Comparison of ENCODE assay signal across 1 cellular context in the genomic region with DNA sequence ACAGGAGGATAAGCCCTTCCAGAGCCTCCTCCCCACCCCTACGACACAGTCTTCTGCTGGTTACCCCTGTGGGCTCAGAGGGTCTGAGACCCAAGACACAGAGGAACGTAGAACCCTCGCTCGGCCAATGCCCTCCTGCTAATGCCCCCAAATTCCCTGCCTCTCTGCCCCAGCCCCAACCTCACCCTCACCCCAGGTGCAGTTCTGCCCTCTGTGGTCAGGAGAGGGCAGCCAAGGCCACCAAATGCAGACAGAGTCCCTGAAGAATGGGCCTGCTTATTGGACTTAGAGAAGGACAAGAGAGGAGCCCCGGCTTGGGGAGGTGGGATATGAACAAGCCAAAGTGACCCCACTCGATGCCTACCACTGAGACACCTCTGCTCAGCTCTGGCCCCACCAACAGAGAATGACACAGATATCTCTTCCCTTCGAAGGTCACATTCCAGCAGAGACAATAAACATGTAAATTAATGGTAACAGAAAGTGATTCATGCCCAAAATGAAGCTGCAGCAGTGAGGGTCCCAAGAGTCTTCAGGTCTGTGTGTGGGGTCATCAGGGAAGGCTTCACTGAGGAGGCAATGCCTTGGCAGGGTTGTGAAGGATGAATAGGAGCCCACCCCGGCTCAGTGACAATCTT.
TF ChIP-seq lines count a peak whose summit lies in the region.

No MANE protein-coding gene starts in this region.

TF ChIP-seq in WTC11, 78 proteins besides CTCF, POLR2A, EP300 and RAD21 (continued from another document):
- TF ChIP-seq, protein P1, sequence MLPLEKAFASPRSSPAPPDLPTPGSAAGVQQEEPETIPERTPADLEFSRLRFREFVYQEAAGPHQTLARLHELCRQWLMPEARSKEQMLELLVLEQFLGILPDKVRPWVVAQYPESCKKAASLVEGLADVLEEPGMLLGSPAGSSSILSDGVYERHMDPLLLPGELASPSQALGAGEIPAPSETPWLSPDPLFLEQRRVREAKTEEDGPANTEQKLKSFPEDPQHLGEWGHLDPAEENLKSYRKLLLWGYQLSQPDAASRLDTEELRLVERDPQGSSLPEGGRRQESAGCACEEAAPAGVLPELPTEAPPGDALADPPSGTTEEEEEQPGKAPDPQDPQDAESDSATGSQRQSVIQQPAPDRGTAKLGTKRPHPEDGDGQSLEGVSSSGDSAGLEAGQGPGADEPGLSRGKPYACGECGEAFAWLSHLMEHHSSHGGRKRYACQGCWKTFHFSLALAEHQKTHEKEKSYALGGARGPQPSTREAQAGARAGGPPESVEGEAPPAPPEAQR (CRISPR knock-in tag; IDR thresholded peaks at IDR 0.05), result no peak
- TF ChIP-seq, protein P2, sequence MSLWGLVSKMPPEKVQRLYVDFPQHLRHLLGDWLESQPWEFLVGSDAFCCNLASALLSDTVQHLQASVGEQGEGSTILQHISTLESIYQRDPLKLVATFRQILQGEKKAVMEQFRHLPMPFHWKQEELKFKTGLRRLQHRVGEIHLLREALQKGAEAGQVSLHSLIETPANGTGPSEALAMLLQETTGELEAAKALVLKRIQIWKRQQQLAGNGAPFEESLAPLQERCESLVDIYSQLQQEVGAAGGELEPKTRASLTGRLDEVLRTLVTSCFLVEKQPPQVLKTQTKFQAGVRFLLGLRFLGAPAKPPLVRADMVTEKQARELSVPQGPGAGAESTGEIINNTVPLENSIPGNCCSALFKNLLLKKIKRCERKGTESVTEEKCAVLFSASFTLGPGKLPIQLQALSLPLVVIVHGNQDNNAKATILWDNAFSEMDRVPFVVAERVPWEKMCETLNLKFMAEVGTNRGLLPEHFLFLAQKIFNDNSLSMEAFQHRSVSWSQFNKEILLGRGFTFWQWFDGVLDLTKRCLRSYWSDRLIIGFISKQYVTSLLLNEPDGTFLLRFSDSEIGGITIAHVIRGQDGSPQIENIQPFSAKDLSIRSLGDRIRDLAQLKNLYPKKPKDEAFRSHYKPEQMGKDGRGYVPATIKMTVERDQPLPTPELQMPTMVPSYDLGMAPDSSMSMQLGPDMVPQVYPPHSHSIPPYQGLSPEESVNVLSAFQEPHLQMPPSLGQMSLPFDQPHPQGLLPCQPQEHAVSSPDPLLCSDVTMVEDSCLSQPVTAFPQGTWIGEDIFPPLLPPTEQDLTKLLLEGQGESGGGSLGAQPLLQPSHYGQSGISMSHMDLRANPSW (CRISPR knock-in tag; conservative IDR thresholded peaks at IDR 0.05; ENCODE audit: low read depth), result no peak
- TF ChIP-seq TEAD4 (CRISPR knock-in tag; IDR thresholded peaks at IDR 0.05) (no peak), ELF4 (CRISPR knock-in tag; IDR thresholded peaks at IDR 0.05; ENCODE audit: low read depth) (no peak), IRF2 (CRISPR knock-in tag; IDR thresholded peaks at IDR 0.05; ENCODE audit: borderline replicate concordance, low read depth) (no peak), CREB1 (CRISPR knock-in tag; IDR thresholded peaks at IDR 0.05) (no peak)
- TF ChIP-seq, protein P3, sequence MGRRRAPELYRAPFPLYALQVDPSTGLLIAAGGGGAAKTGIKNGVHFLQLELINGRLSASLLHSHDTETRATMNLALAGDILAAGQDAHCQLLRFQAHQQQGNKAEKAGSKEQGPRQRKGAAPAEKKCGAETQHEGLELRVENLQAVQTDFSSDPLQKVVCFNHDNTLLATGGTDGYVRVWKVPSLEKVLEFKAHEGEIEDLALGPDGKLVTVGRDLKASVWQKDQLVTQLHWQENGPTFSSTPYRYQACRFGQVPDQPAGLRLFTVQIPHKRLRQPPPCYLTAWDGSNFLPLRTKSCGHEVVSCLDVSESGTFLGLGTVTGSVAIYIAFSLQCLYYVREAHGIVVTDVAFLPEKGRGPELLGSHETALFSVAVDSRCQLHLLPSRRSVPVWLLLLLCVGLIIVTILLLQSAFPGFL (CRISPR knock-in tag; IDR thresholded peaks at IDR 0.05; ENCODE audit: borderline replicate concordance), result no peak
